Comparison of ENCODE assay signal across 24 cellular contexts in genomic region chr5:116666901-116667300, GRCh38.
DNase-seq lines count a peak whose midpoint lies in the region; ATAC-seq, FAIRE-seq and TF ChIP-seq lines count a peak whose summit lies in the region.
"Had no signal": no experiment of that assay in that cellular context is flagged by ENCODE, and none has a peak within 500 bp of the region (broad histone marks: within the 10 kb centered on the region; RNA-seq: fewer than 3 reads in every experiment).

No MANE protein-coding gene starts in this region.

- no peaks in the 10 kb centered on the region for H3K27me3 Mint-ChIP-seq in GM23338 (ENCODE audit: insufficient read depth, low read depth, poor library complexity)
- H3K27me3 Mint-ChIP-seq in neural progenitor cell (ENCODE audit: insufficient read depth, low read depth): peaks cover 7% of the 10 kb centered on the region
- H3K27me3 Mint-ChIP-seq: CD4-positive, CD25-positive, alpha-beta regulatory T cell had no signal

- H3K36me3 ChIP-seq in GM23338 (ENCODE audit: insufficient read depth): no peaks in the 10 kb centered on the region
- no peaks in the 10 kb centered on the region for H3K36me3 ChIP-seq in OCI-LY3 (replicated peaks; ENCODE audit: low read depth, low read length)
- no peaks in the 10 kb centered on the region; a peak in 1 of 8 replicates for H3K36me3 ChIP-seq in H1 (ENCODE audit: control insufficient read depth in 2 of 4, insufficient read depth in 4 of 4, low read length in 3 of 4)
- no peaks in the 10 kb centered on the region for H3K36me3 ChIP-seq in neural progenitor cell
- H3K36me3 ChIP-seq: BLaER1 had no signal

- H3K9me3 Mint-ChIP-seq in GM23338: peaks cover 12% of the 10 kb centered on the region
- H3K9me3 Mint-ChIP-seq in neural progenitor cell: peaks cover 7% of the 10 kb centered on the region
- H3K9me3 Mint-ChIP-seq: CD8-positive, alpha-beta T cell had no signal

- no peaks in the 10 kb centered on the region for H3K79me2 ChIP-seq in GM23338 (replicated peaks; ENCODE audit: insufficient read depth)
- H3K79me2 ChIP-seq in OCI-LY3 (ENCODE audit: low read length): no peaks in the 10 kb centered on the region
- no peaks in the 10 kb centered on the region for H3K79me2 ChIP-seq in H1 (ENCODE audit: control insufficient read depth in 1 of 2, insufficient read depth in 2 of 2, low read length in 2 of 2)
- H3K79me2 ChIP-seq in neural progenitor cell (ENCODE audit: low read depth): no peaks in the 10 kb centered on the region

- H2BK12ac ChIP-seq in H1 (ENCODE audit: low read depth, low read length): peak overlapping the region; percentile 62; the same call in 1 of the 2 replicates

- H3K9ac ChIP-seq in OCI-LY3 (ENCODE audit: low read length): no peak overlapping the region
- no peak overlapping the region for H3K9ac ChIP-seq in H1 (replicated peaks in 1 of 4; ENCODE audit: extremely low read depth in 1 of 4, low read depth in 3 of 4, low read length in 3 of 4)
- H3K9ac ChIP-seq in neural progenitor cell: no peak overlapping the region
- H3K9ac ChIP-seq: BLaER1, GM23248 had no signal

- POLR2A ChIA-PET in H1 (lab: Charles Lee; ENCODE audit: partially characterized antibody): no interaction called here

- H3K56ac ChIP-seq in H1 (replicated peaks; ENCODE audit: insufficient read length, low read depth, low read length): no peak overlapping the region

- TF ChIP-seq POLR2A in H1 (IDR thresholded peaks at IDR 0.05; ENCODE audit: control extremely low read depth in 1 of 2, low read depth in 2 of 2, low read length in 2 of 2) (no peak), H54 (IDR thresholded peaks at IDR 0.05; ENCODE audit: low read depth, low read length) (no peak)

- H3K4me3 Mint-ChIP-seq in GM23338 (no peak overlapping the region), neural progenitor cell (no peak overlapping the region)
- H3K4me3 Mint-ChIP-seq: B cell; CD4-positive, CD25-positive, alpha-beta regulatory T cell; CD8-positive, alpha-beta T cell; HFFc6 had no signal

- no peaks in the 10 kb centered on the region for H3F3A ChIP-seq in GM23338 (replicated peaks; ENCODE audit: low read depth)
- H3F3A ChIP-seq in neural progenitor cell (ENCODE audit: low read depth): no peaks in the 10 kb centered on the region

- no peak overlapping the region for H2AK5ac ChIP-seq in H1 (ENCODE audit: low read depth, low read length)

- no peak overlapping the region for H3K23ac ChIP-seq in H1 (ENCODE audit: insufficient read length)

- H2BK120ac ChIP-seq in H1 (replicated peaks; ENCODE audit: low read depth, low read length): no peak overlapping the region

- H2BK20ac ChIP-seq in H1 (ENCODE audit: low read length): no peak overlapping the region

- no peak overlapping the region for H3K14ac ChIP-seq in H1 (ENCODE audit: insufficient read length)

- H3K27me3 ChIP-seq in GM23338 (ENCODE audit: insufficient read depth) (no peaks in the 10 kb centered on the region), OCI-LY3 (ENCODE audit: low read depth, low read length) (no peaks in the 10 kb centered on the region), H1 (replicated peaks in 1 of 4; ENCODE audit: control insufficient read depth in 3 of 4, extremely low read depth in 1 of 4, insufficient read depth in 3 of 4, low read length in 3 of 4) (no peaks in the 10 kb centered on the region), neural progenitor cell (no peaks in the 10 kb centered on the region)
- H3K27me3 ChIP-seq: BLaER1 had no signal

- TF ChIP-seq CTCF in GM23338 (conservative IDR thresholded peaks at IDR 0.05; ENCODE audit: low read depth in 2 of 2) (no peak), OCI-LY3 (IDR thresholded peaks at IDR 0.05; ENCODE audit: low read depth, low read length) (no peak), H1 (IDR thresholded peaks at IDR 0.05; ENCODE audit: control extremely low read depth in 1 of 3, insufficient read depth in 1 of 3, low read depth in 1 of 3, low read length in 3 of 3) (no peak), neural progenitor cell (IDR thresholded peaks at IDR 0.05) (no peak)

- no peak overlapping the region for H3K27ac Mint-ChIP-seq in GM23338
- H3K27ac Mint-ChIP-seq in neural progenitor cell: peak overlapping the region; percentile 18
- H3K27ac Mint-ChIP-seq: B cell; CD4-positive, CD25-positive, alpha-beta regulatory T cell; CD8-positive, alpha-beta T cell; HFFc6 had no signal

- H4K20me1 ChIP-seq in GM23338 (replicated peaks; ENCODE audit: insufficient read depth) (no peaks in the 10 kb centered on the region), OCI-LY3 (ENCODE audit: insufficient read depth, low read length) (no peaks in the 10 kb centered on the region), H1 (replicated peaks in 1 of 2; ENCODE audit: control insufficient read depth in 1 of 2, insufficient read depth in 2 of 2, low read length in 2 of 2) (no peaks in the 10 kb centered on the region), neural progenitor cell (ENCODE audit: low read depth) (no peaks in the 10 kb centered on the region)
- H4K20me1 ChIP-seq: BLaER1 had no signal

- H3K9me3 ChIP-seq in OCI-LY3 (ENCODE audit: insufficient read depth, low read length) (no peaks in the 10 kb centered on the region), H1 (ENCODE audit: insufficient read depth in 2 of 2, low read depth in 1 of 2, low read length in 1 of 2) (no peaks in the 10 kb centered on the region), neural progenitor cell (ENCODE audit: low read depth) (no peaks in the 10 kb centered on the region)

- H3K36me3 Mint-ChIP-seq in GM23338 (ENCODE audit: low read depth): peaks cover 9% of the 10 kb centered on the region
- peaks cover 2% of the 10 kb centered on the region for H3K36me3 Mint-ChIP-seq in neural progenitor cell
- H3K36me3 Mint-ChIP-seq: CD4-positive, CD25-positive, alpha-beta regulatory T cell; CD8-positive, alpha-beta T cell had no signal

- no peak overlapping the region for H3K4ac ChIP-seq in H1 (replicated peaks; ENCODE audit: insufficient read length, low read depth, low read length)

- H3K9me2 ChIP-seq in GM23338 (ENCODE audit: insufficient read depth): peaks cover 18% of the 10 kb centered on the region

- TF ChIP-seq EP300 in H1 (IDR thresholded peaks at IDR 0.05; ENCODE audit: borderline replicate concordance in 1 of 2, low read depth in 2 of 2, low read length in 2 of 2): no peak

- WGBS in H1 (ENCODE audit: extremely low coverage in 1 of 2, insufficient coverage in 1 of 2, insufficient read length in 1 of 2, insufficient replicate concordance in 2 of 2, low coverage in 1 of 2, low lambda C conversion rate in 2 of 2, missing lambda C conversion rate in 1 of 2), 2 experiments: 72% methylated on average over 3 of the region's 3 CpGs; no CpG with 5 or more reads in 1 of the 2 experiments

- TF ChIP-seq RAD21 in H1 (IDR thresholded peaks at IDR 0.05 in 1 of 2, conservative IDR thresholded peaks at IDR 0.05 in 1 of 2; ENCODE audit: low read depth in 2 of 2, low read length in 2 of 2): no peak

- H3K4me1 Mint-ChIP-seq in GM23338 (peaks cover 3% of the 10 kb centered on the region; the same call in 1 of the 3 replicates), neural progenitor cell (peaks cover 16% of the 10 kb centered on the region)
- H3K4me1 Mint-ChIP-seq: CD4-positive, CD25-positive, alpha-beta regulatory T cell had no signal

- ATAC-seq in GM23338: no peak
- no peak for ATAC-seq in HG03280 (IDR thresholded peaks at IDR 0.05; ENCODE audit: unreplicated experiment)
- ATAC-seq: CD8-positive, alpha-beta T cell; HCT116 had no signal

- no peaks in the 10 kb centered on the region for H3K79me1 ChIP-seq in H1 (ENCODE audit: low read depth, low read length)

- no peak overlapping the region for H3K4me3 ChIP-seq in GM23338
- H3K4me3 ChIP-seq in OCI-LY3 (ENCODE audit: low read length): no peak overlapping the region
- H3K4me3 ChIP-seq in H1 (ENCODE audit: extremely low read depth in 1 of 4, insufficient read depth in 2 of 4, low read depth in 3 of 4, low read length in 4 of 4): no peak overlapping the region
- no peak overlapping the region for H3K4me3 ChIP-seq in neural progenitor cell
- H3K4me3 ChIP-seq: BLaER1, GM23248 had no signal

- H4K8ac ChIP-seq in H1 (ENCODE audit: extremely low read depth, insufficient read depth, low read length): no peak overlapping the region

- H3K4me2 ChIP-seq in GM23338: no peak overlapping the region
- H3K4me2 ChIP-seq in OCI-LY3 (ENCODE audit: low read length): peak overlapping the region; percentile 50
- H3K4me2 ChIP-seq in H1 (ENCODE audit: insufficient read depth in 1 of 2, low read depth in 2 of 2, low read length in 2 of 2): no peak overlapping the region
- H3K4me2 ChIP-seq in neural progenitor cell: no peak overlapping the region
- H3K4me2 ChIP-seq: BLaER1 had no signal

- H2BK15ac ChIP-seq in H1 (ENCODE audit: low read length): no peak overlapping the region

- H3K23me2 ChIP-seq in H1 (ENCODE audit: low read depth, low read length): no peaks in the 10 kb centered on the region

- H3K4me1 ChIP-seq in GM23338 (ENCODE audit: insufficient read depth) (no peaks in the 10 kb centered on the region), OCI-LY3 (ENCODE audit: low read length) (peaks cover 41% of the 10 kb centered on the region), H1 (replicated peaks in 1 of 4; ENCODE audit: control insufficient read depth in 3 of 4, insufficient read depth in 4 of 4, low read length in 3 of 4) (no peaks in the 10 kb centered on the region), neural progenitor cell (peaks cover 25% of the 10 kb centered on the region)

- FAIRE-seq in H1 (lab: Jason Lieb, UNC): no peak
- no peak for FAIRE-seq in H54 (lab: Jason Lieb, UNC)
- FAIRE-seq: A204.1, G401.6, GM19239 had no signal

- H4K91ac ChIP-seq in H1 (replicated peaks; ENCODE audit: insufficient read length, low read length): no peak overlapping the region

- H3K27ac ChIP-seq in GM23338 (ENCODE audit: low read depth) (no peak overlapping the region), OCI-LY3 (ENCODE audit: low read length) (no peak overlapping the region; the same call in 1 of the 2 replicates), H1 (ENCODE audit: low read depth, low read length) (no peak overlapping the region), neural progenitor cell (no peak overlapping the region)
- H3K27ac ChIP-seq: 22Rv1, BLaER1, C4-2B, GM23248 had no signal

- H3K18ac ChIP-seq in H1 (ENCODE audit: extremely low read depth, low read length): no peak overlapping the region

- CTCF ChIA-PET in H1 (lab: Charles Lee; ENCODE audit: partially characterized antibody): interaction anchor here (0.7 kb wide), 1 partner anchor 14 kb away, joined by 3 read pairs; no protein-coding TSS in a partner anchor

- H4K5ac ChIP-seq in H1 (ENCODE audit: insufficient read length, low read depth, low read length): no peak overlapping the region

- H2AFZ ChIP-seq in GM23338 (peak overlapping the region; percentile 80; the same call in 1 of the 2 replicates), OCI-LY3 (ENCODE audit: low read depth, low read length) (no peak overlapping the region), H1 (ENCODE audit: low read length) (no peak overlapping the region), neural progenitor cell (replicated peaks) (no peak overlapping the region)
- H2AFZ ChIP-seq: GM23248 had no signal

- DNase-seq in GM23338 (ENCODE audit: low spot score) (no peak), H1 (ENCODE audit: low read depth in 1 of 2, low spot score in 2 of 2) (no peak), neural progenitor cell (ENCODE audit: low spot score) (no peak), HCEC 1CT (no peak), NCI-H187 treated with DMSO at 0.1 percent for 48 hours (lab: John Stamatoyannopoulos, UW) (no peak), H54 (ENCODE audit: insufficient read length, low spot score) (no peak)
- DNase-seq: Caco-2; CD4-positive, CD25-positive, alpha-beta regulatory T cell; CD8-positive, alpha-beta T cell; DMS153; DND-41; GM23248; H7; HFFc6 had no signal

- no peak overlapping the region for H2BK5ac ChIP-seq in H1 (ENCODE audit: low read depth, low read length)
